8 cellular contexts compared by ENCODE assay signal in genomic region chr19:12757544-12758274, GRCh38. TPM values are rescaled to one million over a fixed set of nuclear protein-coding genes. Genes with fewer than 3 reads are reported as not detected.
DNase-seq lines count a peak whose midpoint lies in the region; ATAC-seq, FAIRE-seq and TF ChIP-seq lines count a peak whose summit lies in the region.

No MANE protein-coding gene starts in this region.

- intact Hi-C loops in PC-9 (cut with micrococcal nuclease; ENCODE audit: unreplicated experiment) (no loop called here), natural killer cell (cut with micrococcal nuclease) (loop anchor here (1.0 to 2.0 kb wide), 2 partner anchors 41 to 193 kb away; no protein-coding TSS in a partner anchor), testis (cut with DNase I; ENCODE audit: low total_unique reads) (no loop called here)

- POLR2A ChIA-PET in PC-9 (lab: Charles Lee; ENCODE audit: unreplicated experiment) = no interaction called here

- H3K4me3 Mint-ChIP-seq in CD4-positive, CD25-positive, alpha-beta regulatory T cell = peak overlapping the region in 1 of 4 donors; percentile 35
- H3K4me3 Mint-ChIP-seq in natural killer cell = no peak overlapping the region

- 0 out of 2 replicates have a peak, but pooled peaks cover 3% of the 10 kb centered on the region for H4K20me1 ChIP-seq in PC-9 (ENCODE audit: insufficient read depth)

- no peaks in the 10 kb centered on the region for H3K9me2 ChIP-seq in PC-9 (ENCODE audit: insufficient read depth)

- H3K27ac Mint-ChIP-seq in CD4-positive, CD25-positive, alpha-beta regulatory T cell = no peak overlapping the region
- H3K27ac Mint-ChIP-seq in natural killer cell = no peak overlapping the region

- no peaks in the 10 kb centered on the region for H3K9me3 ChIP-seq in CD4-positive, CD25-positive, alpha-beta regulatory T cell (ENCODE audit: control insufficient read depth in 2 of 2, low read length in 2 of 2)
- H3K9me3 ChIP-seq in PC-9 (ENCODE audit: insufficient read depth, low read depth) (no peaks in the 10 kb centered on the region), testis (no peaks in the 10 kb centered on the region)

- H3K4me1 ChIP-seq in CD4-positive, CD25-positive, alpha-beta regulatory T cell (ENCODE audit: control insufficient read depth, insufficient read depth, low read length, poor library complexity, severe bottlenecking) = peaks cover 8% of the 10 kb centered on the region
- H3K4me1 ChIP-seq in PC-9 (replicated peaks; ENCODE audit: insufficient read depth) (peaks cover 6% of the 10 kb centered on the region; the same call in 1 of the 2 replicates), testis (peaks cover 2% of the 10 kb centered on the region)

- BruUV-seq in PC-9 (replicated peaks; lab: Mats Ljungman, UMichigan) = no TSS peak

- no peaks in the 10 kb centered on the region for H3K9me3 Mint-ChIP-seq in CD4-positive, CD25-positive, alpha-beta regulatory T cell
- no peaks in the 10 kb centered on the region for H3K9me3 Mint-ChIP-seq in natural killer cell

- H3K4me2 ChIP-seq in PC-9 = peak overlapping the region; percentile 82

- no peaks in the 10 kb centered on the region for H3K79me2 ChIP-seq in PC-9 (ENCODE audit: low read depth)

- H3K27ac ChIP-seq in CD4-positive, CD25-positive, alpha-beta regulatory T cell (ENCODE audit: insufficient read depth, low read length, poor library complexity, severe bottlenecking) = no peak overlapping the region
- no peak overlapping the region for H3K27ac ChIP-seq in PC-9
- H3K27ac ChIP-seq in testis = no peak overlapping the region

- CTCF ChIA-PET in PC-9 (lab: Charles Lee) = interaction anchor here (0.6 to 1.3 kb wide), 2 partner anchors 35 to 1066 kb away, joined by 3 to 9 read pairs; no protein-coding TSS in a partner anchor

- H3K4me3 ChIP-seq in CD4-positive, CD25-positive, alpha-beta regulatory T cell (ENCODE audit: low read depth, low read length) = no peak overlapping the region
- H3K4me3 ChIP-seq in PC-9 = peak overlapping the region; percentile 37; the same call in 1 of the 2 replicates
- H3K4me3 ChIP-seq in testis = peak overlapping the region; percentile 33 to 50

- no peaks in the 10 kb centered on the region for H3K27me3 ChIP-seq in CD4-positive, CD25-positive, alpha-beta regulatory T cell (ENCODE audit: control insufficient read depth, insufficient read depth, low read length)
- peaks cover 6% of the 10 kb centered on the region; the same call in 1 of the 2 replicates for H3K27me3 ChIP-seq in PC-9 (ENCODE audit: insufficient read depth, low read depth)
- no peaks in the 10 kb centered on the region for H3K27me3 ChIP-seq in testis

- H3K36me3 Mint-ChIP-seq in CD4-positive, CD25-positive, alpha-beta regulatory T cell = peaks cover 3% of the 10 kb centered on the region
- no peaks in the 10 kb centered on the region for H3K36me3 Mint-ChIP-seq in natural killer cell

- no peak for FAIRE-seq in HTR-8/SVneo (lab: Jason Lieb, UNC)

- WGBS in testis, 2 donors = 7 to 10% methylated on average over 25 to 53 of the region's 60 CpGs

- peaks cover 42% of the 10 kb centered on the region for H3F3A ChIP-seq in PC-9 (ENCODE audit: insufficient read depth, low read depth)

- TF ChIP-seq CTCF in PC-9 (conservative IDR thresholded peaks at IDR 0.05) = peak; percentile 97
- peak; percentile 83 for TF ChIP-seq CTCF in natural killer cell (IDR thresholded peaks at IDR 0.05)
- peak; percentile 74 to 94 (median 89) for TF ChIP-seq CTCF in testis (IDR thresholded peaks at IDR 0.05)

- peak; percentile 67 for ATAC-seq in CD4-positive, CD25-positive, alpha-beta regulatory T cell (ENCODE audit: low read depth in 2 of 2)
- peak; percentile 80 to 83 (median 82) for ATAC-seq in natural killer cell

- H2AFZ ChIP-seq in PC-9 = peak overlapping the region; percentile 71; the same call in 1 of the 2 replicates

- H3K27me3 Mint-ChIP-seq in CD4-positive, CD25-positive, alpha-beta regulatory T cell = peaks cover 19% of the 10 kb centered on the region
- H3K27me3 Mint-ChIP-seq in natural killer cell (ENCODE audit: low read depth in 2 of 2) = peaks cover 0 to 9% of the 10 kb centered on the region in 2 donors

- peaks cover 0 to 12% (median 4%) of the 10 kb centered on the region in 4 donors for H3K4me1 Mint-ChIP-seq in CD4-positive, CD25-positive, alpha-beta regulatory T cell
- H3K4me1 Mint-ChIP-seq in natural killer cell = peaks cover 0 to 5% of the 10 kb centered on the region in 2 donors

- no peak for TF ChIP-seq POLR2A in testis (IDR thresholded peaks at IDR 0.05)

- H3K36me3 ChIP-seq in CD4-positive, CD25-positive, alpha-beta regulatory T cell (ENCODE audit: control insufficient read depth, insufficient read depth, low read length) = no peaks in the 10 kb centered on the region
- H3K36me3 ChIP-seq in PC-9 (ENCODE audit: low read depth) (no peaks in the 10 kb centered on the region), testis (ENCODE audit: low read depth, missing control alignments) (no peaks in the 10 kb centered on the region)

- DNase-seq in CD4-positive, CD25-positive, alpha-beta regulatory T cell = peak; percentile 39 to 67 (median 56)
- DNase-seq in HUDEP-2 (lab: John Stamatoyannopoulos, UW; ENCODE audit: unreplicated experiment in 76 of 76) = peak in 57 of 76 experiments; percentile 29 to 78 (median 59)
- DNase-seq in PC-9 = peak; percentile 60 to 70
- DNase-seq in activated T-helper 1 cell treated with anti-CD3 and anti-CD28 coated beads, Interleukin-2, amount 50 U/mL, for 16 hours (ENCODE audit: low read depth in 1 of 2, low spot score in 1 of 2) = peak; percentile 35 to 53
- DNase-seq in fibroblast of peridontal ligament (ENCODE audit: extremely low read depth) = peak; percentile 62
- DNase-seq in natural killer cell = peak; percentile 70
- peak; percentile 80 for DNase-seq in testis
- no peak for DNase-seq in HTR-8/SVneo (ENCODE audit: insufficient read length, low spot score)

RNA-seq across cellular contexts. Expression of gene BEST2, which starts 6.1 kb away (rescaled TPM):
- total RNA-seq in CD4-positive, CD25-positive, alpha-beta regulatory T cell = not detected
- polyA plus RNA-seq in CD4-positive, CD25-positive, alpha-beta regulatory T cell = not detected
- total RNA-seq in PC-9 (2021) = not detected in 2 replicates
- total RNA-seq in natural killer cell = not detected
- total RNA-seq in testis = under 1 TPM; 0.50 to 0.87 TPM
- not detected for polyA plus RNA-seq in testis (ENCODE audit: insufficient read depth, low read depth, low replicate concordance)

RNA-seq across cellular contexts. Expression of gene HOOK2, which starts 17.6 kb away (rescaled TPM):
- total RNA-seq in CD4-positive, CD25-positive, alpha-beta regulatory T cell = 16.9 TPM
- polyA plus RNA-seq in CD4-positive, CD25-positive, alpha-beta regulatory T cell = 1 to 10 TPM in 3 of 4 donors, under 1 TPM in 1; 0.24 to 1.9 (median 1.6) TPM
- total RNA-seq in PC-9 (2021) (109 and 127 TPM in 2 replicates), natural killer cell (10 to 100 TPM; 13.3 to 15.3 (median 13.9) TPM), testis (10 to 100 TPM; 54.4 to 63.4 TPM)
- polyA plus RNA-seq in testis (ENCODE audit: insufficient read depth, low read depth, low replicate concordance) = 30.0 TPM

RNA-seq across cellular contexts. Expression of gene GET3, which starts 20.4 kb away (rescaled TPM):
- 37.9 TPM for total RNA-seq in CD4-positive, CD25-positive, alpha-beta regulatory T cell
- polyA plus RNA-seq in CD4-positive, CD25-positive, alpha-beta regulatory T cell = 10 to 100 TPM; 68.0 to 91.2 (median 81.9) TPM
- total RNA-seq in PC-9 (2021) (72.8 and 81.9 TPM in 2 replicates), natural killer cell (10 to 100 TPM; 42.2 to 51.3 (median 44.2) TPM), testis (100 to 1,000 TPM in 1 of 2 donors, 10 to 100 TPM in 1; 89.3 to 109 TPM)
- polyA plus RNA-seq in testis (ENCODE audit: insufficient read depth, low read depth, low replicate concordance) = 134 TPM

RNA-seq across cellular contexts. Expression of gene TRIR, which starts 23.2 kb away (rescaled TPM):
- total RNA-seq in CD4-positive, CD25-positive, alpha-beta regulatory T cell = 197 TPM
- 100 to 1,000 TPM; 238 to 323 (median 261) TPM for polyA plus RNA-seq in CD4-positive, CD25-positive, alpha-beta regulatory T cell
- total RNA-seq in PC-9 (2021) (173 and 194 TPM in 2 replicates), natural killer cell (100 to 1,000 TPM; 217 to 228 (median 219) TPM), testis (100 to 1,000 TPM; 244 to 329 TPM)
- polyA plus RNA-seq in testis (ENCODE audit: insufficient read depth, low read depth, low replicate concordance) = 158 TPM

RNA-seq across cellular contexts. Expression of gene JUNB, which starts 33.6 kb away (rescaled TPM):
- 2,802 TPM for total RNA-seq in CD4-positive, CD25-positive, alpha-beta regulatory T cell
- polyA plus RNA-seq in CD4-positive, CD25-positive, alpha-beta regulatory T cell = 100 to 1,000 TPM; 582 to 986 (median 765) TPM
- total RNA-seq in PC-9 (2021) (70.7 and 87.0 TPM in 2 replicates), natural killer cell (100 to 1,000 TPM; 781 to 903 (median 859) TPM), testis (100 to 1,000 TPM in 1 of 2 donors, 10 to 100 TPM in 1; 75.9 to 143 TPM)
- polyA plus RNA-seq in testis (ENCODE audit: insufficient read depth, low read depth, low replicate concordance) = 54.5 TPM
